ENCODE assay signal across 8 cellular contexts in the genomic region with DNA sequence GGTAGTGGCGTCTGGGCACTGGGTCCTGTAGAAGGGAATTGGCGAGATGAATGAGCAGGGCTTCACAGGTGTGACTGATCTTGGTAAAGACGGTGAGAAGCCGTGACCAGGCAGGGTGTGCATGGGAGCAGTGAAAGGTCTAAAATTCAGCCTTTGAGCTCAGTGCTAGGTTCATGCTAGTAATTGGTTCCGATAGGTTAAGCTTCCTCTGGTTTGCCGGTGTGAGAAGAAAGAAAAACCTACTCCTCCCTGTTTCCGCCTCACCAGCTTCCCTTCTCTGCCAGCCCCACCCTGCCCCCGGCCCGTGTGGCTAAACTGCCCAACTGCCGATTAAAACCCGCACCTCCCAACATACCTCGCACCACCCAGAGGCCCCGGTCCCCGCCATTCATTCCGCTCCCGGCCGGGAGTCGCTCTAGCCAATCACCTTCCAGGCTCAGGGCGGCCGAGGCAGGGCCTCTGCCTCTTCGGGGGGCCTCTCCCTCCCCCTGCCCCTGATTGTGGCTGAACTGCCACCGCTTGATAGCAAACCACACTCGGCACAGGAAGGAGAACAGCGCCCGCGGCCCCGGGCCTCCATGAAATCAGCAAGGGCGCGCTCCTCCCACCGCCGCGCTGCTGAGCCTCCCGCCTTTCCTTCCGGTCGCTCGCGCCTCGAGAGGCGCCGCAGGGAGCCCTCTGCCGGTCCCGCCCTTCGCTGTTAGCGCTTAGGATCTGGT. TPM values are rescaled to one million over a fixed set of nuclear protein-coding genes. Genes with fewer than 3 reads are reported as not detected.
DNase-seq lines count a peak whose midpoint lies in the region; ATAC-seq, FAIRE-seq and TF ChIP-seq lines count a peak whose summit lies in the region.

No MANE protein-coding gene starts in this region.

- peak overlapping the region; percentile 75 for H3K4me3 ChIP-seq in astrocyte (ENCODE audit: insufficient read depth, low read depth, low read length)
- H3K4me3 ChIP-seq in retinal pigment epithelial cell (ENCODE audit: low read length): peak overlapping the region; percentile 59

- peak overlapping the region; percentile 86 for H3K4me2 ChIP-seq in astrocyte (ENCODE audit: low read length)

- no peaks in the 10 kb centered on the region for H3K36me3 Mint-ChIP-seq in astrocyte (ENCODE audit: low read depth, unreplicated experiment)

- peak overlapping the region; percentile 55 for H3K27ac ChIP-seq in astrocyte (ENCODE audit: low read depth, low read length)

- TF ChIP-seq POLR2A in GM18505 (IDR thresholded peaks at IDR 0.05; ENCODE audit: borderline replicate concordance, extremely low read depth, insufficient read depth, insufficient read length): peak; percentile 88

- no peak for FAIRE-seq in astrocyte (lab: Jason Lieb, UNC)

- H3K4me1 Mint-ChIP-seq in astrocyte (ENCODE audit: low read depth, unreplicated experiment): peaks cover 10% of the 10 kb centered on the region

- H3K79me2 ChIP-seq in astrocyte (ENCODE audit: insufficient read depth, low read length): no peaks in the 10 kb centered on the region

- no peaks in the 10 kb centered on the region for H3K36me3 ChIP-seq in astrocyte (ENCODE audit: insufficient read depth, low read length)

- H3K9me3 Mint-ChIP-seq in astrocyte (ENCODE audit: unreplicated experiment): no peaks in the 10 kb centered on the region

- peak; percentile 72 for ATAC-seq in GM18505 (IDR thresholded peaks at IDR 0.05; ENCODE audit: unreplicated experiment)
- peak; percentile 57 for ATAC-seq in HG02973 (IDR thresholded peaks at IDR 0.05; ENCODE audit: unreplicated experiment)

- H3K9me3 ChIP-seq in astrocyte (ENCODE audit: insufficient read depth, low read depth, low read length): no peaks in the 10 kb centered on the region

- DNase-seq in NCI-H2029 (lab: John Stamatoyannopoulos, UW) (peak; percentile 62), T-helper 22 cell (ENCODE audit: low read depth) (peak; percentile 86), astrocyte (ENCODE audit: low read depth) (peak; percentile 52), hypothalamus (lab: John Stamatoyannopoulos, UW) (peak in 47 of 51 donors; percentile 38 to 87 (median 73)), retinal pigment epithelial cell (ENCODE audit: low read depth) (no peak), cortex of kidney (lab: John Stamatoyannopoulos, UW) (no peak)

- peaks cover 10% of the 10 kb centered on the region for H3K4me1 ChIP-seq in astrocyte (ENCODE audit: insufficient read depth, low read length)

- no peaks in the 10 kb centered on the region for H4K20me1 ChIP-seq in astrocyte (ENCODE audit: insufficient read depth, low read length)

- H3K9ac ChIP-seq in astrocyte (ENCODE audit: low read length): peak overlapping the region; percentile 85

- H2AFZ ChIP-seq in astrocyte (ENCODE audit: low read depth, low read length): peak overlapping the region; percentile 78

- TF ChIP-seq CTCF in astrocyte (IDR thresholded peaks at IDR 0.05; ENCODE audit: insufficient read depth, low read depth, low read length): no peak
- peak; percentile 33 for TF ChIP-seq CTCF in retinal pigment epithelial cell (conservative IDR thresholded peaks at IDR 0.05; ENCODE audit: low read depth, low read length)

- peak overlapping the region; percentile 91 for H3K4me3 Mint-ChIP-seq in astrocyte (ENCODE audit: unreplicated experiment)

- peaks cover under 1% of the 10 kb centered on the region for H3K27me3 ChIP-seq in astrocyte (ENCODE audit: insufficient read depth, low read length)

- H3K27ac Mint-ChIP-seq in astrocyte (ENCODE audit: unreplicated experiment): peak overlapping the region; percentile 76

- peaks cover 10% of the 10 kb centered on the region for H3K27me3 Mint-ChIP-seq in astrocyte (ENCODE audit: low read depth, unreplicated experiment)

RNA-seq across cellular contexts. Expression of a gene that starts 7.3 kb away (rescaled TPM):
- total RNA-seq in astrocyte: not detected in 2 replicates

Comparison
In these comparisons a context has a peak if more than half of its experiments do, and no peak if none do; other contexts are left out.
1. DNase-seq: peak in NCI-H2029 (single experiment), T-helper 22 cell (single experiment), astrocyte (single experiment) and hypothalamus (47 of 51); none in retinal pigment epithelial cell (single experiment) and cortex of kidney (single experiment).